33 cellular contexts compared by ENCODE assay signal in the genomic region with DNA sequence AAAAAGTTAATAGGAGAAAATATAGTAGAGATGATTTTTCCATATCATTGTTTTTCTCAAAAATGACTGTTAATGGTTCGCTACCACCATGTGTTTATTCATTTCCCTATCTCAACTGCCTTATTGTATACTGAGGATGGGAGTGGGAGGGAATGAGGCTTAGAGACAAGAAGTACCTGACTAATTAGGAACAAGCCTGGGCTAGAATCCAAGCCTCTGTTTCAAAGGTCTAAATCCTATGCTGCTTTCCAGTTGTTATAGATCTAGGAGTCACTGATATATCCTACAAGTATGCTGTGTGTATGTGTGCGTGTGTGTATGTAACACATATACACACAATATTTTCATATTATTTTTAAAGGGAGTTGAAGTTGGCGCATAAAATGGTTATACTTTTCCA.
"Had no signal": no experiment of that assay in that cellular context is flagged by ENCODE, and none has a peak within 500 bp of the region (broad histone marks: within the 10 kb centered on the region; RNA-seq: fewer than 3 reads in every experiment).

No MANE protein-coding gene starts in this region.

- H3K4me1 ChIP-seq: pancreas, prostate gland had no signal

- ATAC-seq: activated CD4-positive, CD25-positive, alpha-beta regulatory T cell treated with anti-CD3 and anti-CD28 coated beads, Interleukin-2, amount 50 U/mL, for 24 hours; effector memory CD8-positive, alpha-beta T cell; left ventricle myocardium superior; pancreas; sciatic nerve; stimulated activated effector memory CD8-positive, alpha-beta T cell treated with anti-CD3 and anti-CD28 coated beads, Interleukin-12 subunit alpha, Interleukin-12 subunit beta, amount 100 ng/mL, for 72 hours had no signal

- H3K4me1 Mint-ChIP-seq: activated naive CD8-positive, alpha-beta T cell treated with anti-CD3 and anti-CD28 coated beads for 36 hours had no signal

- H3K9me3 ChIP-seq: adrenal gland, ascending aorta, esophagus squamous epithelium, pancreas, prostate gland, thoracic aorta had no signal

- H3K9me3 Mint-ChIP-seq: activated naive CD4-positive, alpha-beta T cell treated with anti-CD3 and anti-CD28 coated beads for 36 hours; activated T-helper 1 cell treated with anti-CD3 and anti-CD28 coated beads, Interleukin-12 subunit alpha, Interleukin-12 subunit beta, Interleukin-2, Interleukin-4 antibody, amounts not matched to agents 30 ng/mL and 10 ng/mL and 1 ng/mL, durations not matched to agents 14 hours and 24 hours and 36 hours; effector memory CD8-positive, alpha-beta T cell; stimulated activated effector memory CD8-positive, alpha-beta T cell treated with anti-CD3 and anti-CD28 coated beads, Interleukin-12 subunit alpha, Interleukin-12 subunit beta, amount 100 ng/mL, for 72 hours; stimulated activated naive CD8-positive, alpha-beta T cell treated with anti-CD3 and anti-CD28 coated beads, Interleukin-15, Interleukin-2, amounts not matched to agents 100 ng/mL and 50 ng/mL, for 24 hours; T-helper 1 cell treated with Interleukin-12 subunit alpha and Interleukin-12 subunit beta and Interleukin-4 antibody, amounts not matched to agents 30 μg/mL and 1 μg/mL, for 36 hours had no signal

- H3K36me3 ChIP-seq: adrenal gland, ascending aorta, brain microvascular endothelial cell, esophagus squamous epithelium, pancreas, prostate gland, thoracic aorta, WERI-Rb-1 had no signal

- H3K4me3 Mint-ChIP-seq: activated CD4-positive, alpha-beta memory T cell treated with anti-CD3 and anti-CD28 coated beads for 36 hours; activated naive CD4-positive, alpha-beta T cell treated with anti-CD3 and anti-CD28 coated beads for 36 hours; activated naive CD8-positive, alpha-beta T cell treated with anti-CD3 and anti-CD28 coated beads for 36 hours; activated T-helper 1 cell treated with anti-CD3 and anti-CD28 coated beads, Interleukin-12 subunit alpha, Interleukin-12 subunit beta, Interleukin-2, Interleukin-4 antibody, amounts not matched to agents 30 ng/mL and 10 ng/mL and 1 ng/mL, durations not matched to agents 14 hours and 24 hours and 36 hours; effector memory CD8-positive, alpha-beta T cell; naive B cell; stimulated activated effector memory CD8-positive, alpha-beta T cell treated with anti-CD3 and anti-CD28 coated beads, Interleukin-12 subunit alpha, Interleukin-12 subunit beta, amount 100 ng/mL, for 72 hours; stimulated activated naive CD8-positive, alpha-beta T cell treated with anti-CD3 and anti-CD28 coated beads, Interleukin-15, Interleukin-2, amounts not matched to agents 100 ng/mL and 50 ng/mL, for 24 hours; T-helper 1 cell treated with Interleukin-12 subunit alpha and Interleukin-12 subunit beta and Interleukin-4 antibody, amounts not matched to agents 30 μg/mL and 1 μg/mL, for 36 hours had no signal

- DNase-seq: activated CD4-positive, alpha-beta memory T cell treated with anti-CD3 and anti-CD28 coated beads for 36 hours; activated CD4-positive, alpha-beta T cell treated with anti-CD3 and anti-CD28 coated beads for 48 hours; activated CD8-positive, alpha-beta memory T cell treated with anti-CD3 and anti-CD28 coated beads, Interleukin-2, amount 50 U/mL, for 4 hours; activated effector memory CD4-positive, alpha-beta T cell treated with anti-CD3 and anti-CD28 coated beads, Interleukin-2, amount 50 U/mL, for 16 hours; activated naive CD4-positive, alpha-beta T cell treated with anti-CD3 and anti-CD28 coated beads for 36 hours; activated naive CD8-positive, alpha-beta T cell treated with anti-CD3 and anti-CD28 coated beads for 36 hours; activated T-cell treated with anti-CD3 and anti-CD28 coated beads, Interleukin-2, amount 50 U/mL, for 1 hour; adrenal gland; brain microvascular endothelial cell; caudate nucleus; cortex of kidney; effector memory CD8-positive, alpha-beta T cell; esophagus squamous epithelium; glutamatergic neuron; left ventricle myocardium superior; naive B cell; nucleus accumbens; pancreas; retina; stimulated activated CD4-positive, alpha-beta T cell treated with anti-CD3 and anti-CD28 coated beads, Interleukin-4, amount 100 ng/mL, for 24 hours; T1000; trophoblast cell; WERI-Rb-1 had no signal

- H3K27ac ChIP-seq: adrenal gland, ascending aorta, brain microvascular endothelial cell, esophagus squamous epithelium, pancreas, prostate gland, skin epidermis, thoracic aorta, WERI-Rb-1 had no signal

- H3K4me3 ChIP-seq: adrenal gland, ascending aorta, esophagus squamous epithelium, pancreas, prostate gland, skin epidermis, thoracic aorta had no signal

- H3K27me3 ChIP-seq: adrenal gland, ascending aorta, brain microvascular endothelial cell, pancreas had no signal

- H3K27ac Mint-ChIP-seq: activated CD4-positive, alpha-beta memory T cell treated with anti-CD3 and anti-CD28 coated beads for 36 hours; activated naive CD4-positive, alpha-beta T cell treated with anti-CD3 and anti-CD28 coated beads for 36 hours; activated naive CD8-positive, alpha-beta T cell treated with anti-CD3 and anti-CD28 coated beads for 36 hours; activated T-helper 1 cell treated with anti-CD3 and anti-CD28 coated beads, Interleukin-12 subunit alpha, Interleukin-12 subunit beta, Interleukin-2, Interleukin-4 antibody, amounts not matched to agents 30 ng/mL and 10 ng/mL and 1 ng/mL, durations not matched to agents 14 hours and 24 hours and 36 hours; effector memory CD8-positive, alpha-beta T cell; naive B cell; stimulated activated effector memory CD8-positive, alpha-beta T cell treated with anti-CD3 and anti-CD28 coated beads, Interleukin-12 subunit alpha, Interleukin-12 subunit beta, amount 100 ng/mL, for 72 hours; stimulated activated naive CD8-positive, alpha-beta T cell treated with anti-CD3 and anti-CD28 coated beads, Interleukin-15, Interleukin-2, amounts not matched to agents 100 ng/mL and 50 ng/mL, for 24 hours; T-helper 1 cell treated with Interleukin-12 subunit alpha and Interleukin-12 subunit beta and Interleukin-4 antibody, amounts not matched to agents 30 μg/mL and 1 μg/mL, for 36 hours had no signal

- H3K36me3 Mint-ChIP-seq: activated CD4-positive, alpha-beta memory T cell treated with anti-CD3 and anti-CD28 coated beads for 36 hours; activated naive CD8-positive, alpha-beta T cell treated with anti-CD3 and anti-CD28 coated beads for 36 hours; naive B cell; stimulated activated effector memory CD8-positive, alpha-beta T cell treated with anti-CD3 and anti-CD28 coated beads, Interleukin-12 subunit alpha, Interleukin-12 subunit beta, amount 100 ng/mL, for 72 hours had no signal
